Comparison of ENCODE assay signal across 8 cellular contexts in the genomic region with DNA sequence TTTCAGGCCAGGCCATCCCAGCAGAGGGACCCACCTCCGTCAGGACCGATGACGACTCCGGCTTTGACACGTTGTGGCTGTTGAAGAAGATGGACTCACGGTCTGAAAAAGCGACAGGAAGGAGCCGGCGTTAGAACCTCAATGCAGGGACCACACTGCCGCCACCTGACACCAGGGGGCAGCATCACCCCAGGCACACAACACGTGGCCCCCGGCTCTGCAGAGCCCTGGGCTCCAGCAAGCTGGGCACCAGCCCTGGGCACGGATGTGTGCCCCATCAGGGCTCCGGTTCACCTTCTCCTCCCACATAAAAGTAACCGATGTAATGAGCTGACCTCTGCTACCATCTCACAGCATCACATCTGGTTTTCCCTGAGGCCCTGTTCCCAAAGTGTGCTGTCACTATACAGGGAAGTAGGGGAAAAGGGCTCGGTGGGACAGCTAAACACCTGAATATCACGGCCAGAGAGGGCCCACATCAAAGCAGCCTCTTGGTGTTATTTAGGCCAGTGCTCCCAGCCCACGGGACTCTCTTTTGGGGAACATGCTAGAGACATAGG. TPM values are rescaled to one million over a fixed set of nuclear protein-coding genes. Genes with fewer than 3 reads are reported as not detected.
DNase-seq lines count a peak whose midpoint lies in the region; ATAC-seq and TF ChIP-seq lines count a peak whose summit lies in the region.

No MANE protein-coding gene starts in this region.

- ATAC-seq in stimulated activated naive CD8-positive, alpha-beta T cell treated with anti-CD3 and anti-CD28 coated beads, Interleukin-15, amount 100 ng/mL, for 72 hours: peak; percentile 92

- H2AFZ ChIP-seq in PC-9: no peak overlapping the region
- H2AFZ ChIP-seq in neural cell (ENCODE audit: low read depth, low read length): no peak overlapping the region

- H3F3A ChIP-seq in PC-9 (ENCODE audit: insufficient read depth, low read depth) (peaks cover 4% of the 10 kb centered on the region; the same call in 1 of the 2 replicates), neural cell (ENCODE audit: insufficient read depth, low read length, poor library complexity, severe bottlenecking) (no peaks in the 10 kb centered on the region)

- CTCF ChIA-PET in PC-9 (lab: Charles Lee): interaction anchor here (0.7 kb wide), 1 partner anchor 134 kb away, joined by 3 read pairs; no protein-coding TSS in a partner anchor

- no peak for TF ChIP-seq EP300 in neural cell (conservative IDR thresholded peaks at IDR 0.05; ENCODE audit: poor library complexity, severe bottlenecking)

- H3K9me2 ChIP-seq in PC-9 (ENCODE audit: insufficient read depth) (no peaks in the 10 kb centered on the region), neural cell (ENCODE audit: insufficient read depth, low read length) (no peaks in the 10 kb centered on the region)

- H3K27ac Mint-ChIP-seq in stimulated activated naive CD8-positive, alpha-beta T cell treated with anti-CD3 and anti-CD28 coated beads, Interleukin-15, amount 100 ng/mL, for 72 hours: peak overlapping the region in 1 of 2 donors; percentile 68

- H3K4me1 ChIP-seq in BLaER1 treated with 17β-estradiol and CSF1 and Interleukin-3, amounts not matched to agents 10 nM and 100 nM: peaks cover 0 to 22% (median 16%) of the 10 kb centered on the region in 10 experiments; a peak in 16 of 20 replicates
- H3K4me1 ChIP-seq in PC-9 (replicated peaks; ENCODE audit: insufficient read depth): peaks cover 5% of the 10 kb centered on the region; the same call in 1 of the 2 replicates

- DNase-seq in GM19240 (ENCODE audit: insufficient read length, low spot score) (peak; percentile 97), HL-60 (ENCODE audit: low read depth in 1 of 2, low spot score in 1 of 2) (peak; percentile 60 to 76), PC-9 (peak; percentile 40 to 65), activated T-helper 1 cell treated with Interleukin-2 at 50 U/mL for 16 hours (ENCODE audit: low read depth) (peak; percentile 60), fibroblast of mammary gland (ENCODE audit: low read depth) (peak; percentile 60)
- peak; percentile 78 to 81 for DNase-seq in stimulated activated naive CD8-positive, alpha-beta T cell treated with anti-CD3 and anti-CD28 coated beads, Interleukin-15, amount 100 ng/mL, for 72 hours

- intact Hi-C loops in PC-9 (cut with micrococcal nuclease; ENCODE audit: unreplicated experiment): loop anchor here (1.0 kb wide), 2 partner anchors 187 to 226 kb away; no protein-coding TSS in a partner anchor

- H3K9ac ChIP-seq in BLaER1 treated with 17β-estradiol and CSF1 and Interleukin-3, amounts not matched to agents 10 nM and 100 nM: peak overlapping the region in 2 of 11 experiments; percentile 14 to 39; a peak in 2 of 22 replicates
- H3K9ac ChIP-seq in neural cell (ENCODE audit: low read length): no peak overlapping the region

- no peak overlapping the region for H3K4me3 ChIP-seq in BLaER1 treated with 17β-estradiol and CSF1 and Interleukin-3, amounts not matched to agents 10 nM and 100 nM
- H3K4me3 ChIP-seq in HL-60 (replicated peaks; ENCODE audit: insufficient read depth, low read length): no peak overlapping the region
- no peak overlapping the region for H3K4me3 ChIP-seq in PC-9
- H3K4me3 ChIP-seq in fibroblast of mammary gland (ENCODE audit: control insufficient read depth, low read depth, low read length): no peak overlapping the region
- no peak overlapping the region for H3K4me3 ChIP-seq in neural cell (ENCODE audit: low read length)

- no TSS peak for BruUV-seq in PC-9 (replicated peaks; lab: Mats Ljungman, UMichigan)

- H3K79me2 ChIP-seq in PC-9 (ENCODE audit: low read depth): no peaks in the 10 kb centered on the region
- no peaks in the 10 kb centered on the region for H3K79me2 ChIP-seq in neural cell (replicated peaks; ENCODE audit: insufficient read depth, low read length)

- peak; percentile 98 for TF ChIP-seq RAD21 in neural cell (conservative IDR thresholded peaks at IDR 0.05)

- peak overlapping the region in 6 of 11 experiments; percentile 8 to 40 (median 29); a peak in 7 of 22 replicates for H3K4me2 ChIP-seq in BLaER1 treated with 17β-estradiol and CSF1 and Interleukin-3, amounts not matched to agents 10 nM and 100 nM
- H3K4me2 ChIP-seq in PC-9 (no peak overlapping the region), neural cell (ENCODE audit: low read length) (no peak overlapping the region)

- H3K4me1 Mint-ChIP-seq in stimulated activated naive CD8-positive, alpha-beta T cell treated with anti-CD3 and anti-CD28 coated beads, Interleukin-15, amount 100 ng/mL, for 72 hours: peaks cover 7% of the 10 kb centered on the region

- H3K27ac ChIP-seq in BLaER1 treated with 17β-estradiol and CSF1 and Interleukin-3, amounts not matched to agents 10 nM and 100 nM: peak overlapping the region in 3 of 11 experiments; percentile 14 to 44 (median 25); a peak in 4 of 22 replicates
- H3K27ac ChIP-seq in HL-60 (replicated peaks) (no peak overlapping the region), PC-9 (no peak overlapping the region), neural cell (ENCODE audit: low read length) (no peak overlapping the region)

- POLR2A ChIA-PET in PC-9 (lab: Charles Lee; ENCODE audit: unreplicated experiment): interaction anchor here (0.6 kb wide), 1 partner anchor 267 kb away, joined by 12 read pairs; no protein-coding TSS in a partner anchor

- no peaks in the 10 kb centered on the region for H3K27me3 ChIP-seq in BLaER1 treated with 17β-estradiol and CSF1 and Interleukin-3, amounts not matched to agents 10 nM and 100 nM
- H3K27me3 ChIP-seq in HL-60 (ENCODE audit: insufficient read depth, poor library complexity, severe bottlenecking) (no peaks in the 10 kb centered on the region), PC-9 (ENCODE audit: insufficient read depth, low read depth) (no peaks in the 10 kb centered on the region), neural cell (ENCODE audit: insufficient read depth, low read depth, low read length) (no peaks in the 10 kb centered on the region)

- no peaks in the 10 kb centered on the region for H3K9me3 ChIP-seq in BLaER1 treated with 17β-estradiol and CSF1 and Interleukin-3, amounts not matched to agents 10 nM and 100 nM (replicated peaks in 1 of 11)
- H3K9me3 ChIP-seq in PC-9 (ENCODE audit: insufficient read depth, low read depth) (no peaks in the 10 kb centered on the region), neural cell (ENCODE audit: low read length) (no peaks in the 10 kb centered on the region)

- TF ChIP-seq CTCF in HL-60 (IDR thresholded peaks at IDR 0.05; ENCODE audit: insufficient read depth, low read length): peak; percentile 85
- TF ChIP-seq CTCF in PC-9 (conservative IDR thresholded peaks at IDR 0.05): peak; percentile 95
- peak; percentile 84 for TF ChIP-seq CTCF in fibroblast of mammary gland (conservative IDR thresholded peaks at IDR 0.05; ENCODE audit: control insufficient read depth, insufficient read depth, low read depth, low read length)
- TF ChIP-seq CTCF in neural cell (IDR thresholded peaks at IDR 0.05; ENCODE audit: poor library complexity, severe bottlenecking): peak; percentile 96

- no peaks in the 10 kb centered on the region for H3K9me3 Mint-ChIP-seq in stimulated activated naive CD8-positive, alpha-beta T cell treated with anti-CD3 and anti-CD28 coated beads, Interleukin-15, amount 100 ng/mL, for 72 hours

- no peak overlapping the region for H3K4me3 Mint-ChIP-seq in stimulated activated naive CD8-positive, alpha-beta T cell treated with anti-CD3 and anti-CD28 coated beads, Interleukin-15, amount 100 ng/mL, for 72 hours

- peaks cover 0 to 90% (median 4%) of the 10 kb centered on the region in 11 experiments; a peak in 8 of 22 replicates for H4K20me1 ChIP-seq in BLaER1 treated with 17β-estradiol and CSF1 and Interleukin-3, amounts not matched to agents 10 nM and 100 nM
- H4K20me1 ChIP-seq in PC-9 (ENCODE audit: insufficient read depth) (no peaks in the 10 kb centered on the region), neural cell (ENCODE audit: insufficient read depth) (no peaks in the 10 kb centered on the region)

- H3K27me3 Mint-ChIP-seq in stimulated activated naive CD8-positive, alpha-beta T cell treated with anti-CD3 and anti-CD28 coated beads, Interleukin-15, amount 100 ng/mL, for 72 hours: no peaks in the 10 kb centered on the region

- H3K36me3 ChIP-seq in BLaER1 treated with 17β-estradiol and CSF1 and Interleukin-3, amounts not matched to agents 10 nM and 100 nM: peaks cover 25 to 92% (median 77%) of the 10 kb centered on the region in 11 experiments
- H3K36me3 ChIP-seq in PC-9 (ENCODE audit: low read depth): no peaks in the 10 kb centered on the region
- no peaks in the 10 kb centered on the region for H3K36me3 ChIP-seq in neural cell (ENCODE audit: insufficient read depth, low read length)

TF ChIP-seq in neural cell, 6 proteins besides CTCF, POLR2A, EP300 and RAD21:
- TF ChIP-seq, protein P1, sequence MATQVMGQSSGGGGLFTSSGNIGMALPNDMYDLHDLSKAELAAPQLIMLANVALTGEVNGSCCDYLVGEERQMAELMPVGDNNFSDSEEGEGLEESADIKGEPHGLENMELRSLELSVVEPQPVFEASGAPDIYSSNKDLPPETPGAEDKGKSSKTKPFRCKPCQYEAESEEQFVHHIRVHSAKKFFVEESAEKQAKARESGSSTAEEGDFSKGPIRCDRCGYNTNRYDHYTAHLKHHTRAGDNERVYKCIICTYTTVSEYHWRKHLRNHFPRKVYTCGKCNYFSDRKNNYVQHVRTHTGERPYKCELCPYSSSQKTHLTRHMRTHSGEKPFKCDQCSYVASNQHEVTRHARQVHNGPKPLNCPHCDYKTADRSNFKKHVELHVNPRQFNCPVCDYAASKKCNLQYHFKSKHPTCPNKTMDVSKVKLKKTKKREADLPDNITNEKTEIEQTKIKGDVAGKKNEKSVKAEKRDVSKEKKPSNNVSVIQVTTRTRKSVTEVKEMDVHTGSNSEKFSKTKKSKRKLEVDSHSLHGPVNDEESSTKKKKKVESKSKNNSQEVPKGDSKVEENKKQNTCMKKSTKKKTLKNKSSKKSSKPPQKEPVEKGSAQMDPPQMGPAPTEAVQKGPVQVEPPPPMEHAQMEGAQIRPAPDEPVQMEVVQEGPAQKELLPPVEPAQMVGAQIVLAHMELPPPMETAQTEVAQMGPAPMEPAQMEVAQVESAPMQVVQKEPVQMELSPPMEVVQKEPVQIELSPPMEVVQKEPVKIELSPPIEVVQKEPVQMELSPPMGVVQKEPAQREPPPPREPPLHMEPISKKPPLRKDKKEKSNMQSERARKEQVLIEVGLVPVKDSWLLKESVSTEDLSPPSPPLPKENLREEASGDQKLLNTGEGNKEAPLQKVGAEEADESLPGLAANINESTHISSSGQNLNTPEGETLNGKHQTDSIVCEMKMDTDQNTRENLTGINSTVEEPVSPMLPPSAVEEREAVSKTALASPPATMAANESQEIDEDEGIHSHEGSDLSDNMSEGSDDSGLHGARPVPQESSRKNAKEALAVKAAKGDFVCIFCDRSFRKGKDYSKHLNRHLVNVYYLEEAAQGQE (IDR thresholded peaks at IDR 0.05; ENCODE audit: borderline replicate concordance): no peak
- peak; percentile 39 for TF ChIP-seq MXI1 (conservative IDR thresholded peaks at IDR 0.05; ENCODE audit: poor library complexity, severe bottlenecking)
- TF ChIP-seq SMC3 (conservative IDR thresholded peaks at IDR 0.05; ENCODE audit: poor library complexity): peak; percentile 99

RNA-seq across cellular contexts. Expression of gene CHGA, which starts 29.0 kb away (rescaled TPM):
- total RNA-seq in PC-9 (2021): not detected in 2 replicates
- polyA plus RNA-seq in neural cell: 131 and 147 TPM in 2 replicates
- polyA minus RNA-seq in neural cell: 78.5 and 86.2 TPM in 2 replicates

Comparison
In these comparisons a context has a peak if more than half of its experiments do, and no peak if none do; other contexts are left out.
1. H3K4me2 ChIP-seq: peak in BLaER1 treated with 17β-estradiol and CSF1 and Interleukin-3, amounts not matched to agents 10 nM and 100 nM (6 of 11); none in PC-9 (single experiment) and neural cell (single experiment).
2. Peak in every context shown above with its lines, with median percentiles within 50 percentile points of each other: DNase-seq and CTCF ChIP-seq.